ENCODE assay signal across 27 cellular contexts in genomic region chr6:106439459-106439858, GRCh38.
A peak's percentile ranks its signal among the peaks of the same experiment; 100 is the strongest.
DNase-seq lines count a peak whose midpoint lies in the region; ATAC-seq, FAIRE-seq and TF ChIP-seq lines count a peak whose summit lies in the region.
"Had no signal": no experiment of that assay in that cellular context is flagged by ENCODE, and none has a peak within 500 bp of the region (broad histone marks: within the 10 kb centered on the region; RNA-seq: fewer than 3 reads in every experiment).

No MANE protein-coding gene starts in this region.

- H3K36me3 Mint-ChIP-seq in activated T-cell treated with anti-CD3 and anti-CD28 coated beads, Interleukin-2, amount 50 U/mL, for 72 hours (ENCODE audit: insufficient read depth in 2 of 2): no peaks in the 10 kb centered on the region
- H3K36me3 Mint-ChIP-seq in Caco-2 (ENCODE audit: insufficient read depth, unreplicated experiment) (no peaks in the 10 kb centered on the region), immature natural killer cell (no peaks in the 10 kb centered on the region)
- H3K36me3 Mint-ChIP-seq: activated naive CD4-positive, alpha-beta T cell treated with anti-CD3 and anti-CD28 coated beads, Interleukin-2, amount 10 ng/mL, durations not matched to agents 7 days and 5 days; neural progenitor cell had no signal

- H3K27me3 Mint-ChIP-seq in activated T-cell treated with anti-CD3 and anti-CD28 coated beads, Interleukin-2, amount 50 U/mL, for 72 hours (ENCODE audit: low read depth): peaks cover 51% of the 10 kb centered on the region
- H3K27me3 Mint-ChIP-seq in Caco-2 (ENCODE audit: insufficient read depth, unreplicated experiment) (peaks cover 22% of the 10 kb centered on the region), immature natural killer cell (ENCODE audit: low read depth in 3 of 3) (peaks cover 6 to 17% (median 7%) of the 10 kb centered on the region in 3 donors)

- CTCF ChIA-PET in Caco-2 (lab: Charles Lee): interaction anchor here (0.6 kb wide), 1 partner anchor 114 kb away, joined by 3 read pairs; no protein-coding TSS in a partner anchor

- H2AFZ ChIP-seq in keratinocyte (ENCODE audit: control insufficient read depth, low read length): no peak overlapping the region
- H2AFZ ChIP-seq: GM23338, neural progenitor cell had no signal

- no peaks in the 10 kb centered on the region for H4K20me1 ChIP-seq in keratinocyte (ENCODE audit: control insufficient read depth, extremely low read depth, insufficient read depth, low read length)

- H3K4me2 ChIP-seq in keratinocyte (ENCODE audit: control insufficient read depth, extremely low read depth, insufficient read depth, low read depth, low read length) (peak overlapping the region; percentile 31), mesendoderm (ENCODE audit: low read length) (no peak overlapping the region)
- H3K4me2 ChIP-seq: GM23338, neural progenitor cell had no signal

- no peak overlapping the region for H3K56ac ChIP-seq in mesendoderm (ENCODE audit: low read length)

- H3K4me3 Mint-ChIP-seq in activated T-cell treated with anti-CD3 and anti-CD28 coated beads, Interleukin-2, amount 50 U/mL, for 72 hours: no peak overlapping the region
- H3K4me3 Mint-ChIP-seq in Caco-2 (ENCODE audit: unreplicated experiment) (no peak overlapping the region), immature natural killer cell (no peak overlapping the region)
- H3K4me3 Mint-ChIP-seq: activated naive CD4-positive, alpha-beta T cell treated with anti-CD3 and anti-CD28 coated beads, Interleukin-2, amount 10 ng/mL, durations not matched to agents 7 days and 5 days; activated T-cell treated with anti-CD3 and anti-CD28 coated beads, Interleukin-2, amount 50 U/mL, for 24 hours; GM23338; neural progenitor cell had no signal

- H2BK5ac ChIP-seq in mesendoderm (ENCODE audit: low read length): no peak overlapping the region

- intact Hi-C loops in Caco-2 (cut with micrococcal nuclease; ENCODE audit: unreplicated experiment): no loop called here

- H3K27ac Mint-ChIP-seq in activated T-cell treated with anti-CD3 and anti-CD28 coated beads, Interleukin-2, amount 50 U/mL, for 72 hours: peak overlapping the region; percentile 43
- no peak overlapping the region for H3K27ac Mint-ChIP-seq in Caco-2 (ENCODE audit: unreplicated experiment)
- no peak overlapping the region for H3K27ac Mint-ChIP-seq in immature natural killer cell
- H3K27ac Mint-ChIP-seq: activated naive CD4-positive, alpha-beta T cell treated with anti-CD3 and anti-CD28 coated beads, Interleukin-2, amount 10 ng/mL, durations not matched to agents 7 days and 5 days; activated T-cell treated with anti-CD3 and anti-CD28 coated beads, Interleukin-2, amount 50 U/mL, for 24 hours; GM23338; neural progenitor cell had no signal

- no peaks in the 10 kb centered on the region for H3K9me3 ChIP-seq in keratinocyte (ENCODE audit: control insufficient read depth, low read depth, low read length)
- no peaks in the 10 kb centered on the region for H3K9me3 ChIP-seq in Caco-2
- H3K9me3 ChIP-seq: spleen, thyroid gland had no signal

- peaks cover 11% of the 10 kb centered on the region for H3K4me1 Mint-ChIP-seq in activated T-cell treated with anti-CD3 and anti-CD28 coated beads, Interleukin-2, amount 50 U/mL, for 72 hours (ENCODE audit: low read depth)
- H3K4me1 Mint-ChIP-seq in Caco-2 (ENCODE audit: low read depth, unreplicated experiment): no peaks in the 10 kb centered on the region
- H3K4me1 Mint-ChIP-seq in immature natural killer cell: no peaks in the 10 kb centered on the region
- H3K4me1 Mint-ChIP-seq: activated naive CD4-positive, alpha-beta T cell treated with anti-CD3 and anti-CD28 coated beads, Interleukin-2, amount 10 ng/mL, durations not matched to agents 7 days and 5 days; neural progenitor cell had no signal

- no peak for DNase-seq in activated T-cell treated with anti-CD3 and anti-CD28 coated beads, Interleukin-2, amount 50 U/mL, for 72 hours
- DNase-seq in activated T-cell treated with anti-CD3 and anti-CD28 coated beads, Interleukin-2, amount 50 U/mL, for 48 hours: no peak
- DNase-seq in SW480 (ENCODE audit: low spot score): peak; percentile 11
- DNase-seq in keratinocyte (ENCODE audit: low read depth, low spot score): no peak
- no peak for DNase-seq in Caco-2
- no peak for DNase-seq in mesendoderm
- no peak for DNase-seq in immature natural killer cell
- DNase-seq in SW 1271 (lab: John Stamatoyannopoulos, UW): no peak
- DNase-seq: activated CD8-positive, alpha-beta memory T cell treated with anti-CD3 and anti-CD28 coated beads for 24 hours; activated naive CD4-positive, alpha-beta T cell treated with anti-CD3 and anti-CD28 coated beads, Interleukin-2, amount 10 ng/mL, durations not matched to agents 7 days and 5 days; activated T-cell treated with anti-CD3 and anti-CD28 coated beads, Interleukin-2, amount 50 U/mL, for 24 hours; anterior cingulate cortex; Calu3; caudate nucleus; dermis blood vessel endothelial cell; IMR-90; MV-4-11; NCI-H1694; spleen; stimulated activated CD4-positive, alpha-beta T cell treated with anti-CD3 and anti-CD28 coated beads, Interleukin-4, amount 100 ng/mL, for 1 hour; stimulated activated naive CD4-positive, alpha-beta T cell treated with Interleukin-2 at 50 U/mL for 16 hours; thyroid gland had no signal

- no peak overlapping the region for H3K23ac ChIP-seq in mesendoderm (ENCODE audit: low read length)

- H3K27ac ChIP-seq in keratinocyte (ENCODE audit: control insufficient read depth, insufficient read depth, low read length) (no peak overlapping the region), mesendoderm (ENCODE audit: low read depth, low read length) (no peak overlapping the region)
- H3K27ac ChIP-seq: HL-60, neural progenitor cell, spleen, thyroid gland had no signal

- no peak overlapping the region for H3K18ac ChIP-seq in mesendoderm (ENCODE audit: low read length)

- no peaks in the 10 kb centered on the region for H3K36me3 ChIP-seq in keratinocyte (ENCODE audit: control insufficient read depth in 2 of 2, extremely low read depth in 1 of 2, insufficient read depth in 2 of 2, low read length in 2 of 2)
- H3K36me3 ChIP-seq in Caco-2 (ENCODE audit: control insufficient read depth, insufficient read depth, low read length): no peaks in the 10 kb centered on the region
- H3K36me3 ChIP-seq in mesendoderm (ENCODE audit: control insufficient read depth, insufficient read depth, low read length): no peaks in the 10 kb centered on the region
- H3K36me3 ChIP-seq: neural progenitor cell, spleen, thyroid gland had no signal

- H3K4ac ChIP-seq in mesendoderm (ENCODE audit: low read depth, low read length): no peak overlapping the region

- no peak overlapping the region for H4K5ac ChIP-seq in mesendoderm (ENCODE audit: low read length)

- no peak overlapping the region for H2BK120ac ChIP-seq in mesendoderm (ENCODE audit: low read depth, low read length)

- H3K4me1 ChIP-seq in keratinocyte (ENCODE audit: control insufficient read depth, extremely low read depth, insufficient read depth, low read length) (peaks cover 10% of the 10 kb centered on the region), Caco-2 (no peaks in the 10 kb centered on the region), mesendoderm (ENCODE audit: control insufficient read depth, low read depth, low read length) (no peaks in the 10 kb centered on the region)
- H3K4me1 ChIP-seq: neural progenitor cell, spleen had no signal

- H3K27me3 ChIP-seq in keratinocyte (ENCODE audit: control insufficient read depth, extremely low read depth, insufficient read depth, low read length): no peaks in the 10 kb centered on the region
- no peaks in the 10 kb centered on the region; the same call in none of the 2 replicates for H3K27me3 ChIP-seq in Caco-2 (replicated peaks; ENCODE audit: control insufficient read depth, insufficient read depth, low read length)
- H3K27me3 ChIP-seq in mesendoderm (ENCODE audit: insufficient read depth, low read length, poor library complexity): no peaks in the 10 kb centered on the region
- H3K27me3 ChIP-seq: neural progenitor cell, thyroid gland had no signal

- peak; percentile 18 to 21 for ATAC-seq in activated T-cell treated with anti-CD3 and anti-CD28 coated beads, Interleukin-2, amount 50 U/mL, for 72 hours (replicated peaks in 1 of 2)
- ATAC-seq: activated CD4-positive, CD25-positive, alpha-beta regulatory T cell treated with anti-CD3 and anti-CD28 coated beads, Interleukin-2, amount 50 U/mL, for 24 hours; GM23338; Right ventricle myocardium inferior had no signal

- H4K8ac ChIP-seq in mesendoderm (ENCODE audit: low read depth, low read length): no peak overlapping the region

- no peaks in the 10 kb centered on the region for H3K9me3 Mint-ChIP-seq in activated T-cell treated with anti-CD3 and anti-CD28 coated beads, Interleukin-2, amount 50 U/mL, for 72 hours
- no peaks in the 10 kb centered on the region for H3K9me3 Mint-ChIP-seq in Caco-2 (ENCODE audit: unreplicated experiment)
- H3K9me3 Mint-ChIP-seq in immature natural killer cell: no peaks in the 10 kb centered on the region
- H3K9me3 Mint-ChIP-seq: activated naive CD4-positive, alpha-beta T cell treated with anti-CD3 and anti-CD28 coated beads, Interleukin-2, amount 10 ng/mL, durations not matched to agents 7 days and 5 days; activated T-cell treated with anti-CD3 and anti-CD28 coated beads, Interleukin-2, amount 50 U/mL, for 24 hours; GM23338; neural progenitor cell had no signal

- no peak for FAIRE-seq in keratinocyte (lab: Jason Lieb, UNC)

- BruUV-seq in Caco-2 (replicated peaks; lab: Mats Ljungman, UMichigan): no TSS peak

- no peaks in the 10 kb centered on the region for H3K9me1 ChIP-seq in keratinocyte (ENCODE audit: control insufficient read depth, extremely low read depth, insufficient read depth, low read length)

- H2BK15ac ChIP-seq in mesendoderm (replicated peaks; ENCODE audit: low read depth): no peak overlapping the region

- POLR2A ChIA-PET in Caco-2 (lab: Charles Lee): no interaction called here

- H3K4me3 ChIP-seq in keratinocyte (ENCODE audit: control insufficient read depth in 2 of 3, extremely low read depth in 1 of 3, insufficient read depth in 2 of 3, low read depth in 1 of 3, low read length in 3 of 3): no peak overlapping the region
- no peak overlapping the region for H3K4me3 ChIP-seq in Caco-2 (ENCODE audit: low read depth, low read length)
- no peak overlapping the region for H3K4me3 ChIP-seq in mesendoderm (ENCODE audit: low read length)
- H3K4me3 ChIP-seq: GM23338, neural progenitor cell, spleen, thyroid gland had no signal

- TF ChIP-seq CTCF in keratinocyte (optimal IDR thresholded peaks at IDR 0.05 in 1 of 3, IDR thresholded peaks at IDR 0.05 in 1 of 3, conservative IDR thresholded peaks at IDR 0.05 in 1 of 3; ENCODE audit: extremely low read depth in 1 of 3, insufficient read depth in 2 of 3, low read length in 3 of 3) (no peak), Caco-2 (IDR thresholded peaks at IDR 0.05; ENCODE audit: insufficient read depth in 1 of 2, low read depth in 1 of 2, low read length in 1 of 2, severe bottlenecking in 1 of 2, unreplicated experiment in 1 of 2) (no peak)

- dilution Hi-C loops in keratinocyte (cut with MboI; ENCODE audit: extremely low pct_ligation_motif_present, low sequenced_read_pairs): no loop called here

- H3K79me2 ChIP-seq in keratinocyte (ENCODE audit: control insufficient read depth, insufficient read depth, low read length): no peaks in the 10 kb centered on the region
- no peaks in the 10 kb centered on the region for H3K79me2 ChIP-seq in mesendoderm (ENCODE audit: control insufficient read depth, insufficient read depth, low read length)

- no peaks in the 10 kb centered on the region for H3K79me1 ChIP-seq in mesendoderm (ENCODE audit: low read length)

- no peak overlapping the region for H2AK5ac ChIP-seq in mesendoderm (ENCODE audit: low read length)

- WGBS in mesendoderm (ENCODE audit: extremely low coverage, insufficient coverage, low lambda C conversion rate): no CpG with 5 or more reads among the region's 2 CpGs

- no peak overlapping the region for H3K9ac ChIP-seq in keratinocyte (ENCODE audit: control insufficient read depth, extremely low read depth, insufficient read depth, low read length)
- H3K9ac ChIP-seq in mesendoderm (ENCODE audit: low read length): no peak overlapping the region
- H3K9ac ChIP-seq: neural progenitor cell had no signal
